ENCODE assay signal across 15 cellular contexts in the genomic region with DNA sequence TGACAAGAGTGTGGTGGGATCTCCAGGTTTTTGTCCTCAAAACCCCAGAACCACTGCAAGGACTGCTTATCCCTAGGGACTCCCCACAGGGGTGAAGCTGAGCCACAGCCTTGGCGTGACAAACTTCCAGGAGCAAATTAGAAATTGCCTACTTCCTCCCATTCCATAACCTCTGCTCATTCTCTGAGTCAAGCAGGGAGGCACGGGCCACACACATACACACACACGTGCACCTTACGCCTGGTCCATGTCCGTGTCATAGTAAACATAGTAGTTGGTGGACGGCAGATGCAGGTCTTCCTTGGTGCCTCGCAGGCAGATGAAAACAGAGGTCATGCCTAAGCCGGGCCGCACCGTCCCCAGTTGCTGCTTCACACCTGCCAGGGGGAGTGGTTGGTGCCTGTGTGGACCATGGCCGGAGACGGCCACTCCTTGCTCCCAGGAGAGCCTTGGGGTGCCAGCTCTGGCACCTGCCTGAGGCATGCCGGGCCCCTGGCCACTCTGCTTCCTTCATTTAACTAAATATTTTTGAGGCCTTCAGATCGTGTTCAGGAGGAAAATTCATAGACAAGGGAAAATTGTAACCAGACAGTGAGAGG.
"Had no signal": no experiment of that assay in that cellular context is flagged by ENCODE, and none has a peak within 500 bp of the region (broad histone marks: within the 10 kb centered on the region; RNA-seq: fewer than 3 reads in every experiment).

No MANE protein-coding gene starts in this region.

- H3K4me3 Mint-ChIP-seq: natural killer cell had no signal

- H3K36me3 Mint-ChIP-seq: natural killer cell had no signal

- H3K9me3 Mint-ChIP-seq: natural killer cell had no signal

- H3K4me3 ChIP-seq: esophagus muscularis mucosa, gastroesophageal sphincter, mucosa of descending colon, psoas muscle had no signal

- H3K9me3 ChIP-seq: esophagus muscularis mucosa, gastroesophageal sphincter, mucosa of descending colon, psoas muscle had no signal

- H3K27ac ChIP-seq: epithelial cell of prostate, esophagus muscularis mucosa, gastroesophageal sphincter, parathyroid adenoma, psoas muscle had no signal

- DNase-seq: effector memory CD4-positive, alpha-beta T cell; glutamatergic neuron; islet precursor cell; mammary epithelial cell; mucosa of descending colon; natural killer cell; psoas muscle; retina; stimulated activated CD4-positive, alpha-beta T cell treated with anti-CD3 and anti-CD28 coated beads, Interleukin-2, amount 100 ng/mL, for 24 hours; stimulated activated CD4-positive, alpha-beta T cell treated with anti-CD3 and anti-CD28 coated beads, Interleukin-4, amount 100 ng/mL, for 4 hours; stimulated activated naive CD4-positive, alpha-beta T cell had no signal

- H3K27me3 ChIP-seq: esophagus muscularis mucosa, gastroesophageal sphincter had no signal

- H3K27ac Mint-ChIP-seq: natural killer cell had no signal
